In the genomic region with DNA sequence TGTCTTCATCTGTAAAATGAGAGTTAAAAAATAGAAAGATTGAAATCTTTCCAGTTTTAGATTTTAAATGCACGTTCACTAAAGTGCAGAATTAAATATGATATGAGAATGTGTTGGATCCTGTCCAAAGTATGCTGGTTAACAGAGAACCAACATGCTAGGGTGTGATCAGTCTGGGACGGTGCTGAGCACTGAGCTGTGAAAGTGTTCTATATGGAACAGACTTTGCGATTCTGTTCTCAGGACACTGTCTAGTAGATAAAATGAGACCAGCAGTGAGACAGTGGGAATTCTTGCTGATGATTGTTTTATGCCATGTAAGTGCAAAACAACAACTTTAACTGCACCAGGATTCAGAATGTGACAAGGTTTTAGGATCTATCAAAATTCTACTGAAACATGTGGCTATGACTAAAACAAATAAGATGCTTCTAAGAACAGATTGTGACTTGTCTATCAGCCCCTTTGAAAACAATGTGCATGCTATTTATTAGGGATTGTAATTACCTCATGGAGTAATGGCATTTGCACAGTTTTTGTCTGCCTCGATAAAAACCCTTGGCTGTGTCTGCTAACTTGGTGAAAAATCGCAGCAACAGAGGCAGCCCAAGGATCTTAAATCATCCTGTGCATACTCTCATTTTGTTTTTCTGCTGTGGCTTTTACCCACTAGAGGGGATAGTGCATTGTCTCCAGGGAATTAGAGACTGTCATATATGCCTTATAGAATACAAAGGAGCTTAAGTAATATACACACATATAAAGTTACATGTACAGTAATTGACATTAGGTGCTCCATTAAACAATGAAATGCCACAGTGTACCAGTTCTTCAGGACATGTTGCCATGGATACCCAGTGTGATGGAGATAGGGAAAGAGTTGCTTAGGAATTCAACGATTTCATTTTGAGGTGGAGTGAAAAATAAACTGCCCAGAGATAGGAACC, we compare ENCODE assay signal across 16 cellular contexts. TPM values are rescaled to one million over a fixed set of nuclear protein-coding genes. Genes with fewer than 3 reads are reported as not detected.
DNase-seq lines count a peak whose midpoint lies in the region; ATAC-seq and TF ChIP-seq lines count a peak whose summit lies in the region.
"Had no signal": no experiment of that assay in that cellular context is flagged by ENCODE, and none has a peak within 500 bp of the region (broad histone marks: within the 10 kb centered on the region; RNA-seq: fewer than 3 reads in every experiment).

No MANE protein-coding gene starts in this region.

- peaks cover 33% of the 10 kb centered on the region for H3K4me1 ChIP-seq in foreskin keratinocyte
- H3K4me1 ChIP-seq: prostate gland had no signal

- no peaks in the 10 kb centered on the region for H3K36me3 ChIP-seq in H7 (replicated peaks; ENCODE audit: control insufficient read depth, insufficient read depth, low read length)
- H3K36me3 ChIP-seq: prostate gland, tibial artery had no signal

- peaks cover 6% of the 10 kb centered on the region for H3K36me3 Mint-ChIP-seq in activated CD4-positive, alpha-beta T cell treated with anti-CD3 and anti-CD28 coated beads, Interleukin-2, amount 10 ng/mL, durations not matched to agents 24 days and 14 days (ENCODE audit: low read depth)
- peaks cover 12% of the 10 kb centered on the region for H3K36me3 Mint-ChIP-seq in activated CD4-positive, alpha-beta T cell treated with anti-CD3 and anti-CD28 coated beads, Interleukin-2, amount 10 ng/mL, durations not matched to agents 7 days and 5 days (ENCODE audit: low read depth)

- TF ChIP-seq CTCF in foreskin keratinocyte (conservative IDR thresholded peaks at IDR 0.05): peak; percentile 16

- ATAC-seq in foreskin keratinocyte: peak; percentile 58
- no peak for ATAC-seq in GM21786 (IDR thresholded peaks at IDR 0.05; ENCODE audit: unreplicated experiment)

- H3K27me3 Mint-ChIP-seq in activated CD4-positive, alpha-beta T cell treated with anti-CD3 and anti-CD28 coated beads, Interleukin-2, amount 10 ng/mL, durations not matched to agents 24 days and 14 days: peaks cover 19% of the 10 kb centered on the region
- H3K27me3 Mint-ChIP-seq in activated CD4-positive, alpha-beta T cell treated with anti-CD3 and anti-CD28 coated beads, Interleukin-2, amount 10 ng/mL, durations not matched to agents 7 days and 5 days: peaks cover 20% of the 10 kb centered on the region

- no peak for DNase-seq in activated CD4-positive, alpha-beta T cell treated with anti-CD3 and anti-CD28 coated beads, Interleukin-2, amount 10 ng/mL, durations not matched to agents 24 days and 14 days
- no peak for DNase-seq in activated CD4-positive, alpha-beta T cell treated with anti-CD3 and anti-CD28 coated beads, Interleukin-2, amount 10 ng/mL, durations not matched to agents 7 days and 5 days
- DNase-seq in NCI-H748 (lab: John Stamatoyannopoulos, UW; ENCODE audit: unreplicated experiment) (peak; percentile 74), foreskin keratinocyte (peak in 1 of 2 donors; percentile 73), superior temporal gyrus (ENCODE audit: extremely low spot score) (peak; percentile 36), CD1c-positive myeloid dendritic cell (ENCODE audit: extremely low spot score) (no peak), H7 (no peak)
- DNase-seq: activated CD4-positive, alpha-beta T cell treated with anti-CD3 and anti-CD28 coated beads for 48 hours; anterior cingulate cortex; DMS153; NCI-H2081 treated with DMSO at 0.1 percent for 48 hours; tibial artery had no signal

- H3K27me3 ChIP-seq in foreskin keratinocyte (no peaks in the 10 kb centered on the region), H7 (ENCODE audit: control insufficient read depth, insufficient read depth, low read length) (no peaks in the 10 kb centered on the region)
- H3K27me3 ChIP-seq: tibial artery had no signal

- peaks cover 40% of the 10 kb centered on the region for H3K4me1 Mint-ChIP-seq in activated CD4-positive, alpha-beta T cell treated with anti-CD3 and anti-CD28 coated beads, Interleukin-2, amount 10 ng/mL, durations not matched to agents 24 days and 14 days
- peaks cover 30% of the 10 kb centered on the region for H3K4me1 Mint-ChIP-seq in activated CD4-positive, alpha-beta T cell treated with anti-CD3 and anti-CD28 coated beads, Interleukin-2, amount 10 ng/mL, durations not matched to agents 7 days and 5 days

- H3K27ac ChIP-seq in foreskin keratinocyte: peak overlapping the region; percentile 5
- H3K27ac ChIP-seq: prostate gland, tibial artery had no signal

- H3K4me3 ChIP-seq in H7 (ENCODE audit: insufficient read depth, low read depth, low read length): no peak overlapping the region
- H3K4me3 ChIP-seq: prostate gland, tibial artery had no signal

- H3K27ac Mint-ChIP-seq in activated CD4-positive, alpha-beta T cell treated with anti-CD3 and anti-CD28 coated beads, Interleukin-2, amount 10 ng/mL, durations not matched to agents 24 days and 14 days: peak overlapping the region; percentile 90
- H3K27ac Mint-ChIP-seq in activated CD4-positive, alpha-beta T cell treated with anti-CD3 and anti-CD28 coated beads, Interleukin-2, amount 10 ng/mL, durations not matched to agents 7 days and 5 days: no peak overlapping the region
- H3K27ac Mint-ChIP-seq: immature natural killer cell had no signal

- CTCF ChIA-PET in activated CD4-positive, alpha-beta T cell treated with anti-CD3 and anti-CD28 coated beads, Interleukin-2, amount 10 ng/mL, durations not matched to agents 7 days and 5 days (lab: Charles Lee): interaction anchor here (1.0 to 1.4 kb wide), 2 partner anchors 21 to 23 kb away, joined by 3 read pairs; no protein-coding TSS in a partner anchor

- POLR2A ChIA-PET in activated CD4-positive, alpha-beta T cell treated with anti-CD3 and anti-CD28 coated beads, Interleukin-2, amount 10 ng/mL, durations not matched to agents 7 days and 5 days (lab: Charles Lee): no interaction called here

- intact Hi-C loops in activated CD4-positive, alpha-beta T cell treated with anti-CD3 and anti-CD28 coated beads, Interleukin-2, amount 10 ng/mL, durations not matched to agents 24 days and 14 days (cut with micrococcal nuclease): no loop called here

- H3K4me3 Mint-ChIP-seq in activated CD4-positive, alpha-beta T cell treated with anti-CD3 and anti-CD28 coated beads, Interleukin-2, amount 10 ng/mL, durations not matched to agents 24 days and 14 days: no peak overlapping the region
- H3K4me3 Mint-ChIP-seq in activated CD4-positive, alpha-beta T cell treated with anti-CD3 and anti-CD28 coated beads, Interleukin-2, amount 10 ng/mL, durations not matched to agents 7 days and 5 days: no peak overlapping the region
- H3K4me3 Mint-ChIP-seq: activated T-helper 1 cell treated with anti-CD3 and anti-CD28 coated beads, Interleukin-12 subunit alpha, Interleukin-12 subunit beta, Interleukin-2, Interleukin-4 antibody, amounts not matched to agents 30 ng/mL and 10 ng/mL and 1 ng/mL, durations not matched to agents 14 hours and 24 hours and 36 hours; immature natural killer cell had no signal

- H3K9me3 Mint-ChIP-seq in activated CD4-positive, alpha-beta T cell treated with anti-CD3 and anti-CD28 coated beads, Interleukin-2, amount 10 ng/mL, durations not matched to agents 24 days and 14 days: no peaks in the 10 kb centered on the region
- H3K9me3 Mint-ChIP-seq in activated CD4-positive, alpha-beta T cell treated with anti-CD3 and anti-CD28 coated beads, Interleukin-2, amount 10 ng/mL, durations not matched to agents 7 days and 5 days: peaks cover 5% of the 10 kb centered on the region
- H3K9me3 Mint-ChIP-seq: immature natural killer cell had no signal

RNA-seq across cellular contexts. Expression of a gene that starts 55.1 kb away (rescaled TPM):
- total RNA-seq in activated CD4-positive, alpha-beta T cell treated with anti-CD3 and anti-CD28 coated beads, Interleukin-2, amount 10 ng/mL, durations not matched to agents 24 days and 14 days: 17.9 and 19.1 TPM in 2 replicates
- 10 to 100 TPM; 14.5 to 15.1 TPM for total RNA-seq in activated CD4-positive, alpha-beta T cell treated with anti-CD3 and anti-CD28 coated beads, Interleukin-2, amount 10 ng/mL, durations not matched to agents 7 days and 5 days
- total RNA-seq in foreskin keratinocyte: 46.8 and 52.3 TPM in 2 replicates
- polyA plus RNA-seq in foreskin keratinocyte: 12.0 and 15.2 TPM in 2 replicates
- 7.1 and 7.6 TPM in 2 replicates for total RNA-seq in H7 (2014; rRNA removed; shearing (Covaris generic))

Comparison
In these comparisons a context has a peak if more than half of its experiments do, and no peak if none do; other contexts are left out.
1. DNase-seq: peak in NCI-H748 (single experiment) and superior temporal gyrus (single experiment); none in activated CD4-positive, alpha-beta T cell treated with anti-CD3 and anti-CD28 coated beads, Interleukin-2, amount 10 ng/mL, durations not matched to agents 24 days and 14 days (single experiment), activated CD4-positive, alpha-beta T cell treated with anti-CD3 and anti-CD28 coated beads, Interleukin-2, amount 10 ng/mL, durations not matched to agents 7 days and 5 days (single experiment), CD1c-positive myeloid dendritic cell (single experiment) and H7 (single experiment).